1 cellular context compared by ENCODE assay signal in the genomic region with DNA sequence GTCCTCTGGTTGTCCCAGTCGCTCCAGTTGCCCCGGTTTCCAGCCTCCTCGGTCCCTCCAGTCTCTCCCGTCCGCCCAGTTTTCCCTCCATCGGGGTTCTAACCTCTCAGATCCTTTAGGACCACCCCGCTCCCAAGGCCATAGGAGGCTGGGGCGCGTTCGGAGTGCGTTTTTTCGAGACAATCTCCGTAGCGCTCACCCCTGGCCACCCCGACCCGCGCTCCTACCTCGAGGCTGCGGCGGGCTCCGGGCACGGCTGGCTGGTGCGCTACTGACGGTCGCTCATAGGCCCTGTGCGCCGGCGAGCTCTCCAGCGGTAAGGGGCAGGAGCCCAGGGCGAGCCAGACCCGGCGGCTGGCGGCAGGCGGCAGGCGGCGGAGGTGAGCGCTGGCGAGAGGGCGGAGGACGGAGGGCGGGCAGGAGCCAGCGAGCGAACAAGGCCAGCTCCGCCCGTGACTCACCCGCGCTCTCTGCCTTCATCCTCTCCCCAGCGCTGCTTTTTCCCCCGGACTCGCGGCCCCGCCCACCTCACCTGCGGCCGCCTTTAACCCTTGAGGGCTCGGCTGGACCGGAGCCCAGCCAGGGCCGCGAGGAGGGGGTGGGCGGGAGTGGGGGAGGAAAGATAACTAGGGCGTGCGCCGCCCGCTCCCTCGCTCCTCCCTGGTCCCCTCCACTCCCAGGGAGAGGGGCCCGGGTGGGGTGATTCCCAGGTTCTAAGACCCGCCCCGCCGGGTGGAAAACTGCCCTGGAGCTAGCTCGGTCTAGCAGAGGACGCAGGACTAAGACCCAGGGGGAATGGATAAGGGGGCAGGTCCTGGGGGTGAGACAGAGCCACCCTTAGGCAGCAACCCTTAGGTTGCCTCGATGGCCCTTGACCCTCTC.
TF ChIP-seq lines count a peak whose summit lies in the region.

A gene (minus strand): TSS at position 472 of the 882 bp plus-strand sequence. CDS start 2,734 bp downstream, outside the sequence.

TF ChIP-seq in SK-N-SH, 30 proteins besides CTCF, POLR2A, EP300 and RAD21:
- TF ChIP-seq SMC3 (IDR thresholded peaks at IDR 0.05; ENCODE audit: low read depth, low read length) (peak; percentile 21; the same call in 1 of the 2 replicates), FOSL2 (IDR thresholded peaks at IDR 0.05; ENCODE audit: borderline replicate concordance, low read depth) (peak; percentile 58; the same call in 1 of the 2 replicates), MXI1 (IDR thresholded peaks at IDR 0.05; ENCODE audit: low read depth, low read length) (0 out of 2 replicates have a peak, but pooled peaks have one; percentile 35), NRF1 (IDR thresholded peaks at IDR 0.05; ENCODE audit: low read depth, low read length) (no peak)
- TF ChIP-seq, protein P1, sequence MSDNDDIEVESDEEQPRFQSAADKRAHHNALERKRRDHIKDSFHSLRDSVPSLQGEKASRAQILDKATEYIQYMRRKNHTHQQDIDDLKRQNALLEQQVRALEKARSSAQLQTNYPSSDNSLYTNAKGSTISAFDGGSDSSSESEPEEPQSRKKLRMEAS (IDR thresholded peaks at IDR 0.05; ENCODE audit: low read depth) = peak; percentile 53; the same call in 1 of the 2 replicates
